8 cellular contexts compared by ENCODE assay signal in genomic region chr14:50321009-50321660, GRCh38. TPM values are rescaled to one million over a fixed set of nuclear protein-coding genes. Genes with fewer than 3 reads are reported as not detected.
DNase-seq lines count a peak whose midpoint lies in the region; ATAC-seq and TF ChIP-seq lines count a peak whose summit lies in the region.

No MANE protein-coding gene starts in this region.

- peak; percentile 92 for DNase-seq in GM12865 (ENCODE audit: low read depth)
- DNase-seq in NAMALWA (ENCODE audit: low spot score), result peak; percentile 84
- peak; percentile 72 for DNase-seq in SK-N-SH
- peak; percentile 37 for DNase-seq in activated naive CD8-positive, alpha-beta T cell treated with anti-CD3 and anti-CD28 coated beads, Interleukin-2, amount 50 U/mL, for 16 hours (ENCODE audit: low read depth, low spot score)
- peak in 1 of 2 donors; percentile 74 for DNase-seq in heart right ventricle
- DNase-seq in mesenteric fat pad (ENCODE audit: low spot score), result no peak

- H3K4me2 ChIP-seq in SK-N-SH, result peak overlapping the region; percentile 51

- intact Hi-C loops in heart right ventricle (cut with DNase I), result loop anchor here in 8 of 10 donors (1.0 to 5.0 kb wide), 5 partner anchors 76 to 214 kb away; partner anchors contain the start of genes MAP4K5 (in 7 of the 8) and CDKL1 (in 2 of the 8)

- WGBS in SK-N-SH (ENCODE audit: low lambda C conversion rate), result 7% methylated on average over 9 of the region's 9 CpGs
- 4 to 5% methylated on average over 9 of the region's 9 CpGs for WGBS in heart right ventricle, 2 donors

- TF ChIP-seq RAD21 in SK-N-SH (IDR thresholded peaks at IDR 0.05; ENCODE audit: low read length), result peak; percentile 80

- peak; percentile 88 for ATAC-seq in HG02571 (IDR thresholded peaks at IDR 0.05; ENCODE audit: unreplicated experiment)
- peak; percentile 90 to 97 (median 94) for ATAC-seq in heart right ventricle

- H4K20me1 ChIP-seq in SK-N-SH (ENCODE audit: insufficient read depth), result no peaks in the 10 kb centered on the region

- H2AFZ ChIP-seq in SK-N-SH (ENCODE audit: low read depth), result peak overlapping the region; percentile 67

- peak overlapping the region; percentile 83 to 95 for H3K27ac ChIP-seq in SK-N-SH (ENCODE audit: low read depth in 2 of 2, low read length in 1 of 2)
- H3K27ac ChIP-seq in heart right ventricle, result peak overlapping the region in 9 of 10 donors; percentile 6 to 78 (median 61)
- peak overlapping the region; percentile 76 for H3K27ac ChIP-seq in rectal smooth muscle tissue (ENCODE audit: low read depth, low read length)

- H3K36me3 ChIP-seq in SK-N-SH (replicated peaks in 1 of 2; ENCODE audit: control insufficient read depth in 1 of 2, insufficient read depth in 2 of 2, low read length in 1 of 2) (peaks cover 14 to 17% of the 10 kb centered on the region in 2 experiments), heart right ventricle (peaks cover 0 to 36% (median 4%) of the 10 kb centered on the region in 9 donors), rectal smooth muscle tissue (ENCODE audit: control insufficient read depth, insufficient read depth, low read length) (peaks cover 2% of the 10 kb centered on the region)

- POLR2A ChIA-PET in SK-N-SH (lab: Yijun Ruan, JAX), result interaction anchor here (0.5 to 1.0 kb wide), 3 partner anchors 9 to 220 kb away, joined by 3 read pairs; partner anchors contain the start of genes DMAC2L and L2HGDH

- no peaks in the 10 kb centered on the region for H3K27me3 ChIP-seq in SK-N-SH (ENCODE audit: insufficient read depth)
- H3K27me3 ChIP-seq in heart right ventricle, result no peaks in the 10 kb centered on the region
- no peaks in the 10 kb centered on the region for H3K27me3 ChIP-seq in rectal smooth muscle tissue (ENCODE audit: control insufficient read depth, insufficient read depth, low read length)

- H3K4me3 ChIP-seq in GM12865 (ENCODE audit: low read depth, low read length) (peak overlapping the region; percentile 46), SK-N-SH (ENCODE audit: low read depth in 2 of 2, low read length in 1 of 2) (peak overlapping the region; percentile 38 to 47), heart right ventricle (peak overlapping the region in 6 of 10 donors; percentile 10 to 43 (median 32)), rectal smooth muscle tissue (ENCODE audit: low read length) (peak overlapping the region; percentile 7)

- TF ChIP-seq EP300 in SK-N-SH (IDR thresholded peaks at IDR 0.05; ENCODE audit: borderline replicate concordance in 1 of 2, low read depth in 1 of 2, low read length in 1 of 2), result no peak

- H3K4me1 ChIP-seq in SK-N-SH (ENCODE audit: control insufficient read depth in 1 of 2, insufficient read depth in 2 of 2, low read depth in 1 of 2, low read length in 1 of 2), result peaks cover 0 to 4% of the 10 kb centered on the region in 2 experiments; a peak in 3 of 4 replicates
- H3K4me1 ChIP-seq in heart right ventricle, result peaks cover 0 to 32% (median 15%) of the 10 kb centered on the region in 9 donors
- peaks cover 4% of the 10 kb centered on the region for H3K4me1 ChIP-seq in rectal smooth muscle tissue (ENCODE audit: control insufficient read depth, insufficient read depth, low read length)

- no peaks in the 10 kb centered on the region for H3K9me3 ChIP-seq in SK-N-SH
- H3K9me3 ChIP-seq in heart right ventricle, result no peaks in the 10 kb centered on the region

- peaks cover 41% of the 10 kb centered on the region for H3K79me2 ChIP-seq in SK-N-SH (ENCODE audit: insufficient read depth)

- H3K9ac ChIP-seq in SK-N-SH (peak overlapping the region; percentile 57; the same call in 1 of the 2 replicates), rectal smooth muscle tissue (ENCODE audit: low read length) (no peak overlapping the region)

- no peaks in the 10 kb centered on the region for H3K9me2 ChIP-seq in SK-N-SH

- TF ChIP-seq CTCF in GM12865 (IDR thresholded peaks at IDR 0.05; ENCODE audit: insufficient read depth, low read depth, low read length, missing control alignments) (peak; percentile 89), SK-N-SH (IDR thresholded peaks at IDR 0.05) (peak; percentile 96), heart right ventricle (IDR thresholded peaks at IDR 0.05) (peak; percentile 73 to 96 (median 88))

- CTCF ChIA-PET in SK-N-SH (lab: Yijun Ruan, JAX), result interaction anchor here (0.6 to 7.8 kb wide), 39 partner anchors 9 to 539 kb away, joined by 3 to 140 read pairs (median 4); partner anchors contain the start of genes CDKL1, DMAC2L, L2HGDH and MAP4K5

- peaks cover 10% of the 10 kb centered on the region for H3F3A ChIP-seq in SK-N-SH (replicated peaks; ENCODE audit: insufficient read depth)

TF ChIP-seq in SK-N-SH, 30 proteins besides CTCF, POLR2A, EP300 and RAD21 (continues in another document):
- TF ChIP-seq USF2 (IDR thresholded peaks at IDR 0.05; ENCODE audit: borderline replicate concordance, low read depth, low read length) (no peak), CHD2 (IDR thresholded peaks at IDR 0.05; ENCODE audit: low read length, partially characterized antibody) (peak; percentile 43), FOXM1 (IDR thresholded peaks at IDR 0.05; ENCODE audit: low read depth) (no peak), RXRA (IDR thresholded peaks at IDR 0.05; ENCODE audit: borderline replicate concordance, low read depth) (no peak), JUND (IDR thresholded peaks at IDR 0.05) (peak; percentile 47; the same call in 1 of the 2 replicates), PBX3 (IDR thresholded peaks at IDR 0.05) (peak; percentile 65), TCF12 (IDR thresholded peaks at IDR 0.05) (peak; percentile 30; the same call in 1 of the 2 replicates), USF1 (IDR thresholded peaks at IDR 0.05; ENCODE audit: borderline replicate concordance, low read depth) (peak; percentile 86), POLR2AphosphoS5 (IDR thresholded peaks at IDR 0.05; ENCODE audit: low read depth, low read length) (peak; percentile 23; the same call in 1 of the 2 replicates), FOSL2 (IDR thresholded peaks at IDR 0.05; ENCODE audit: borderline replicate concordance, low read depth) (no peak), RCOR1 (IDR thresholded peaks at IDR 0.05; ENCODE audit: low read length) (0 out of 2 replicates have a peak, but pooled peaks have one; percentile 29), MXI1 (IDR thresholded peaks at IDR 0.05; ENCODE audit: low read depth, low read length) (peak; percentile 39; the same call in 1 of the 2 replicates), RFX5 (IDR thresholded peaks at IDR 0.05; ENCODE audit: low read length) (peak; percentile 59; the same call in 1 of the 2 replicates), GATA2 (CRISPR knock-in tag; IDR thresholded peaks at IDR 0.05) (no peak), IRF3 (IDR thresholded peaks at IDR 0.05; ENCODE audit: low read depth, low read length) (no peak), NFIC (IDR thresholded peaks at IDR 0.05; ENCODE audit: borderline replicate concordance) (no peak), NRF1 (IDR thresholded peaks at IDR 0.05; ENCODE audit: low read depth, low read length) (peak; percentile 13; the same call in 1 of the 2 replicates), MEF2A (IDR thresholded peaks at IDR 0.05; ENCODE audit: borderline replicate concordance, low read depth) (no peak)

RNA-seq across cellular contexts. Expression of gene DMAC2L, which starts 9.0 kb away (rescaled TPM):
- polyA plus RNA-seq in SK-N-SH (2012; rRNA removed) (20.3 and 22.7 TPM in 2 replicates), heart right ventricle (10 to 100 TPM in 1 of 2 donors, 1 to 10 TPM in 1; 9.4 to 25.4 TPM)
- 18.4 and 21.9 TPM in 2 replicates for polyA plus RNA-seq in SK-N-SH (2012; cell fraction: cytosol; rRNA removed)
- 12.5 and 21.6 TPM in 2 replicates for polyA plus RNA-seq in SK-N-SH (2012; cell fraction: nucleus; rRNA removed)
- total RNA-seq in heart right ventricle (10 to 100 TPM; 17.0 to 31.3 (median 24.4) TPM), mesenteric fat pad (19.5 TPM)

RNA-seq across cellular contexts. Expression of gene L2HGDH, which starts 9.1 kb away (rescaled TPM):
- polyA plus RNA-seq in SK-N-SH (2012; rRNA removed) (5.4 and 8.4 TPM in 2 replicates), heart right ventricle (1 to 10 TPM; 1.9 to 3.7 TPM)
- polyA plus RNA-seq in SK-N-SH (2012; cell fraction: cytosol; rRNA removed), result 6.0 and 6.2 TPM in 2 replicates
- 4.3 and 5.2 TPM in 2 replicates for polyA plus RNA-seq in SK-N-SH (2012; cell fraction: nucleus; rRNA removed)
- total RNA-seq in heart right ventricle (10 to 100 TPM in 9 of 10 donors, 1 to 10 TPM in 1; 7.5 to 15.5 (median 12.1) TPM), mesenteric fat pad (4.8 TPM)
